ENCODE assay signal across 13 cellular contexts in genomic region chrX:37684426-37684825, GRCh38. TPM values are rescaled to one million over a fixed set of nuclear protein-coding genes. Genes with fewer than 3 reads are reported as not detected.
DNase-seq lines count a peak whose midpoint lies in the region; ATAC-seq and TF ChIP-seq lines count a peak whose summit lies in the region.
"Had no signal": no experiment of that assay in that cellular context is flagged by ENCODE, and none has a peak within 500 bp of the region (broad histone marks: within the 10 kb centered on the region; RNA-seq: fewer than 3 reads in every experiment).

No MANE protein-coding gene starts in this region.

- no peak overlapping the region for H3K4me3 ChIP-seq in gastrocnemius medialis

- no peaks in the 10 kb centered on the region for H3K36me3 Mint-ChIP-seq in T-helper 17 cell (ENCODE audit: low read depth)
- H3K36me3 Mint-ChIP-seq: IgD-negative memory B cell had no signal

- H3K27me3 ChIP-seq in gastrocnemius medialis: no peaks in the 10 kb centered on the region
- H3K27me3 ChIP-seq: esophagus squamous epithelium had no signal

- peak overlapping the region; percentile 19 for H3K27ac Mint-ChIP-seq in T-helper 17 cell
- H3K27ac Mint-ChIP-seq: CD4-positive, alpha-beta T cell; IgD-negative memory B cell had no signal

- intact Hi-C loops in left cardiac atrium (cut with DNase I) (no loop called here), gastrocnemius medialis (cut with DNase I; ENCODE audit: low total_unique reads) (no loop called here)

- no peak for TF ChIP-seq POLR2A in gastrocnemius medialis (IDR thresholded peaks at IDR 0.05)

- no peak overlapping the region for H3K4me3 Mint-ChIP-seq in T-helper 17 cell

- H3K4me1 ChIP-seq in gastrocnemius medialis: peaks cover 0 to 7% of the 10 kb centered on the region in 2 donors

- DNase-seq in LHCN-M2 (ENCODE audit: low read depth) (peak; percentile 21), T-helper 17 cell (no peak), left cardiac atrium (no peak), gastrocnemius medialis (peak; percentile 7 to 38), COLO829 (ENCODE audit: low spot score) (no peak), GM10266 (ENCODE audit: extremely low spot score) (no peak), NCI-H345 (lab: John Stamatoyannopoulos, UW) (no peak)
- no peak for DNase-seq in stimulated activated CD4-positive, alpha-beta T cell treated with anti-CD3 and anti-CD28 coated beads, Interleukin-4, amount 100 ng/mL, for 4 hours
- DNase-seq: CD4-positive, alpha-beta T cell; esophagus squamous epithelium; NCI-H1694; trophoblast cell had no signal

- H3K9me3 ChIP-seq in T-helper 17 cell (ENCODE audit: control insufficient read depth, low read length, poor library complexity, severe bottlenecking) (no peaks in the 10 kb centered on the region), gastrocnemius medialis (no peaks in the 10 kb centered on the region)
- H3K9me3 ChIP-seq: esophagus squamous epithelium had no signal

- H3K27ac ChIP-seq in gastrocnemius medialis: peak overlapping the region; percentile 81 to 88 (median 87)

- ATAC-seq in T-helper 17 cell (no peak), left cardiac atrium (peak; percentile 74 to 75), gastrocnemius medialis (peak; percentile 90 to 93)

- no peaks in the 10 kb centered on the region for H3K4me1 Mint-ChIP-seq in T-helper 17 cell

- H3K36me3 ChIP-seq in gastrocnemius medialis: no peaks in the 10 kb centered on the region
- H3K36me3 ChIP-seq: esophagus squamous epithelium had no signal

- in situ Hi-C loops in gastrocnemius medialis (cut with MboI; ENCODE audit: low sequenced_read_pairs in 4 of 4): no loop called here

- H3K27me3 Mint-ChIP-seq in T-helper 17 cell: no peaks in the 10 kb centered on the region
- H3K27me3 Mint-ChIP-seq: CD4-positive, alpha-beta T cell had no signal

- TF ChIP-seq CTCF in gastrocnemius medialis (IDR thresholded peaks at IDR 0.05 in 4 of 5, conservative IDR thresholded peaks at IDR 0.05 in 1 of 5): no peak
- no peak for TF ChIP-seq CTCF in GM10266 (IDR thresholded peaks at IDR 0.05; ENCODE audit: control insufficient read depth, insufficient read depth, low read depth, missing control alignments)

RNA-seq across cellular contexts. Expression of gene XK, which starts 1.2 kb away (rescaled TPM):
- total RNA-seq in LHCN-M2 (2014; rRNA removed): 0.11 and 0.13 TPM in 2 replicates
- polyA plus RNA-seq in LHCN-M2 (2012): 0.04 TPM
- total RNA-seq in T-helper 17 cell: 10 to 100 TPM in 1 of 2 donors, under 1 TPM in 1; 0.32 to 11.3 TPM
- 1 to 10 TPM; 4.4 to 6.0 TPM for total RNA-seq in left cardiac atrium
- total RNA-seq in gastrocnemius medialis: 1 to 10 TPM; 2.8 to 8.8 (median 5.1) TPM

Comparison
In these comparisons a context has a peak if more than half of its experiments do, and no peak if none do; other contexts are left out.
1. DNase-seq: peak in LHCN-M2 (single experiment) and gastrocnemius medialis (2 of 2); none in T-helper 17 cell (0 of 3), left cardiac atrium (single experiment), COLO829 (single experiment), GM10266 (single experiment), stimulated activated CD4-positive, alpha-beta T cell treated with anti-CD3 and anti-CD28 coated beads, Interleukin-4, amount 100 ng/mL, for 4 hours (0 of 2) and NCI-H345 (single experiment).